1 cellular context compared by ENCODE assay signal in the genomic region with DNA sequence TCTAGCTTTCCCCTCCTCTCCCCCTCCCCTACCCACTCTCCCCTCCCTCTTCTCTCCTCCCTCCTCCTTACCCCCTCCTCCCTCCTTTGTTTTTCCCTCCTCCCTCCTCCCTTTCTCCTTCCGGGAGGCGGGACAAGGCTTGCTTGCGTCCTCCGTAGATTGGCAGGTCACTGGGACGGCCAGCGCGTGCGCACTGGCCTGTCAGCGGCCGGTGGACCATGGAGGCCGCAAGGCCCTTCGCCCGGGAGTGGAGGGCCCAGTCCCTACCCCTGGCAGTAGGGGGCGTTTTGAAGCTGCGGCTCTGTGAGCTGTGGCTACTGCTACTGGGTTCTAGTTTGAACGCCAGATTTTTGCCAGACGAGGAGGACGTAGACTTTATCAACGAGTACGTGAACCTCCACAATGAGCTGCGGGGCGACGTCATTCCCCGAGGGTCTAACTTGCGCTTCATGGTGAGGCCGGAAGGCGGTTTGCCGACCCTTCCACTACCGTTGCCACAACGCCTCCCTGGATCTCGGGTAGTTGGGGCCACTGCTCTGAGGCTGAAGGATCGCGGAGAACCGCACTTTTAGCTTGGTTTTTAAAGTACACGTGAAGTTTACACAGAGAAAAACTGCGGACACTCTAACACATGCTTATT.
A peak's percentile ranks its signal among the peaks of the same experiment; 100 is the strongest.
TF ChIP-seq lines count a peak whose summit lies in the region.

Gene GLIPR1L2, plus strand, starts transcription at position 191 of the 640 bp plus-strand sequence. Its CDS starts 28 bp downstream, at position 219.

TF ChIP-seq in HEK293, 187 proteins besides CTCF, POLR2A, EP300 and RAD21 (continued from another document and continues in another):
- TF ChIP-seq ZBTB8A (tag by site-specific recombination; IDR thresholded peaks at IDR 0.05): peak; percentile 68; the same call in 1 of the 2 replicates
- 0 out of 2 replicates have a peak, but pooled peaks have one; percentile 58 for TF ChIP-seq ZEB2 (tag by site-specific recombination; IDR thresholded peaks at IDR 0.05)
- no peak for TF ChIP-seq ZNF112 (tag by site-specific recombination; IDR thresholded peaks at IDR 0.05)
- TF ChIP-seq, protein P1, sequence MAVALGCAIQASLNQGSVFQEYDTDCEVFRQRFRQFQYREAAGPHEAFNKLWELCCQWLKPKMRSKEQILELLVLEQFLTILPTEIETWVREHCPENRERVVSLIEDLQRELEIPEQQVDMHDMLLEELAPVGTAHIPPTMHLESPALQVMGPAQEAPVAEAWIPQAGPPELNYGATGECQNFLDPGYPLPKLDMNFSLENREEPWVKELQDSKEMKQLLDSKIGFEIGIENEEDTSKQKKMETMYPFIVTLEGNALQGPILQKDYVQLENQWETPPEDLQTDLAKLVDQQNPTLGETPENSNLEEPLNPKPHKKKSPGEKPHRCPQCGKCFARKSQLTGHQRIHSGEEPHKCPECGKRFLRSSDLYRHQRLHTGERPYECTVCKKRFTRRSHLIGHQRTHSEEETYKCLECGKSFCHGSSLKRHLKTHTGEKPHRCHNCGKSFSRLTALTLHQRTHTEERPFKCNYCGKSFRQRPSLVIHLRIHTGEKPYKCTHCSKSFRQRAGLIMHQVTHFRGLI (tag by site-specific recombination; IDR thresholded peaks at IDR 0.05): no peak
- TF ChIP-seq KLF17 (tag by site-specific recombination; IDR thresholded peaks at IDR 0.05): no peak
- TF ChIP-seq INSM2 (tag by site-specific recombination; IDR thresholded peaks at IDR 0.05): no peak
- TF ChIP-seq IKZF3 (tag by site-specific recombination; IDR thresholded peaks at IDR 0.05): no peak
- no peak for TF ChIP-seq ZNF624 (tag by site-specific recombination; IDR thresholded peaks at IDR 0.05)
- TF ChIP-seq ZNF555 (tag by site-specific recombination; conservative IDR thresholded peaks at IDR 0.05): no peak
- TF ChIP-seq ZNF169 (tag by site-specific recombination; IDR thresholded peaks at IDR 0.05): no peak
- no peak for TF ChIP-seq ZNF558 (tag by site-specific recombination; IDR thresholded peaks at IDR 0.05)
- TF ChIP-seq ZNF654 (tag by site-specific recombination; IDR thresholded peaks at IDR 0.05; ENCODE audit: low read depth): peak; percentile 50
- TF ChIP-seq SCRT1 (tag by site-specific recombination; IDR thresholded peaks at IDR 0.05; ENCODE audit: borderline replicate concordance): no peak
- TF ChIP-seq ZNF423 (tag by site-specific recombination; IDR thresholded peaks at IDR 0.05): no peak
- TF ChIP-seq ZNF302 (tag by site-specific recombination; IDR thresholded peaks at IDR 0.05; ENCODE audit: low read depth): no peak
- TF ChIP-seq ZNF239 (tag by site-specific recombination; IDR thresholded peaks at IDR 0.05): no peak
- no peak for TF ChIP-seq ZNF513 (tag by site-specific recombination; IDR thresholded peaks at IDR 0.05)
- no peak for TF ChIP-seq HOXC10 (CRISPR knock-in tag; IDR thresholded peaks at IDR 0.05)
- peak; percentile 51; the same call in 1 of the 2 replicates for TF ChIP-seq ZNF10 (tag by site-specific recombination; IDR thresholded peaks at IDR 0.05)
- TF ChIP-seq TCF7L2 (IDR thresholded peaks at IDR 0.05; ENCODE audit: borderline replicate concordance, low read depth, low read length): no peak
- TF ChIP-seq ZNF518A (tag by site-specific recombination; conservative IDR thresholded peaks at IDR 0.05; ENCODE audit: low read depth): peak; percentile 70; the same call in 1 of the 2 replicates
- TF ChIP-seq ZNF629 (tag by site-specific recombination; IDR thresholded peaks at IDR 0.05): peak; percentile 85
- TF ChIP-seq ZNF747 (tag by site-specific recombination; IDR thresholded peaks at IDR 0.05): no peak
- no peak for TF ChIP-seq ZNF623 (tag by site-specific recombination; IDR thresholded peaks at IDR 0.05)
- TF ChIP-seq SCRT2 (tag by site-specific recombination; IDR thresholded peaks at IDR 0.05): no peak
- TF ChIP-seq GLI2 (tag by site-specific recombination; IDR thresholded peaks at IDR 0.05; ENCODE audit: borderline replicate concordance, low read depth): no peak
- TF ChIP-seq ZNF473 (tag by site-specific recombination; IDR thresholded peaks at IDR 0.05): no peak
- peak; percentile 79 for TF ChIP-seq ZSCAN30 (tag by site-specific recombination; IDR thresholded peaks at IDR 0.05)
- TF ChIP-seq ZNF138 (tag by site-specific recombination; IDR thresholded peaks at IDR 0.05; ENCODE audit: borderline replicate concordance): no peak
- TF ChIP-seq KLF16 (tag by site-specific recombination; IDR thresholded peaks at IDR 0.05): no peak
- TF ChIP-seq, protein P2, sequence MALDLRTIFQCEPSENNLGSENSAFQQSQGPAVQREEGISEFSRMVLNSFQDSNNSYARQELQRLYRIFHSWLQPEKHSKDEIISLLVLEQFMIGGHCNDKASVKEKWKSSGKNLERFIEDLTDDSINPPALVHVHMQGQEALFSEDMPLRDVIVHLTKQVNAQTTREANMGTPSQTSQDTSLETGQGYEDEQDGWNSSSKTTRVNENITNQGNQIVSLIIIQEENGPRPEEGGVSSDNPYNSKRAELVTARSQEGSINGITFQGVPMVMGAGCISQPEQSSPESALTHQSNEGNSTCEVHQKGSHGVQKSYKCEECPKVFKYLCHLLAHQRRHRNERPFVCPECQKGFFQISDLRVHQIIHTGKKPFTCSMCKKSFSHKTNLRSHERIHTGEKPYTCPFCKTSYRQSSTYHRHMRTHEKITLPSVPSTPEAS (tag by site-specific recombination; IDR thresholded peaks at IDR 0.05): no peak
- TF ChIP-seq ZNF274 (IDR thresholded peaks at IDR 0.05; ENCODE audit: low read length): no peak
- TF ChIP-seq ZNF274 (tag by site-specific recombination; IDR thresholded peaks at IDR 0.05; ENCODE audit: borderline replicate concordance): no peak
- no peak for TF ChIP-seq ZNF571 (tag by site-specific recombination; IDR thresholded peaks at IDR 0.05)
- no peak for TF ChIP-seq KLF7 (tag by site-specific recombination; IDR thresholded peaks at IDR 0.05; ENCODE audit: borderline replicate concordance)
- no peak for TF ChIP-seq ZNF529 (tag by site-specific recombination; IDR thresholded peaks at IDR 0.05; ENCODE audit: insufficient replicate concordance)
- TF ChIP-seq FEZF1 (tag by site-specific recombination; IDR thresholded peaks at IDR 0.05): no peak
- TF ChIP-seq ZNF843 (tag by site-specific recombination; IDR thresholded peaks at IDR 0.05): peak; percentile 36; the same call in 1 of the 2 replicates
- no peak for TF ChIP-seq ZNF677 (tag by site-specific recombination; IDR thresholded peaks at IDR 0.05)
- TF ChIP-seq, protein P3, sequence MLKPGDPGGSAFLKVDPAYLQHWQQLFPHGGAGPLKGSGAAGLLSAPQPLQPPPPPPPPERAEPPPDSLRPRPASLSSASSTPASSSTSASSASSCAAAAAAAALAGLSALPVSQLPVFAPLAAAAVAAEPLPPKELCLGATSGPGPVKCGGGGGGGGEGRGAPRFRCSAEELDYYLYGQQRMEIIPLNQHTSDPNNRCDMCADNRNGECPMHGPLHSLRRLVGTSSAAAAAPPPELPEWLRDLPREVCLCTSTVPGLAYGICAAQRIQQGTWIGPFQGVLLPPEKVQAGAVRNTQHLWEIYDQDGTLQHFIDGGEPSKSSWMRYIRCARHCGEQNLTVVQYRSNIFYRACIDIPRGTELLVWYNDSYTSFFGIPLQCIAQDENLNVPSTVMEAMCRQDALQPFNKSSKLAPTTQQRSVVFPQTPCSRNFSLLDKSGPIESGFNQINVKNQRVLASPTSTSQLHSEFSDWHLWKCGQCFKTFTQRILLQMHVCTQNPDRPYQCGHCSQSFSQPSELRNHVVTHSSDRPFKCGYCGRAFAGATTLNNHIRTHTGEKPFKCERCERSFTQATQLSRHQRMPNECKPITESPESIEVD (tag by site-specific recombination; IDR thresholded peaks at IDR 0.05): no peak
- no peak for TF ChIP-seq ZNF530 (tag by site-specific recombination; IDR thresholded peaks at IDR 0.05; ENCODE audit: low read depth)
- TF ChIP-seq, protein P4, sequence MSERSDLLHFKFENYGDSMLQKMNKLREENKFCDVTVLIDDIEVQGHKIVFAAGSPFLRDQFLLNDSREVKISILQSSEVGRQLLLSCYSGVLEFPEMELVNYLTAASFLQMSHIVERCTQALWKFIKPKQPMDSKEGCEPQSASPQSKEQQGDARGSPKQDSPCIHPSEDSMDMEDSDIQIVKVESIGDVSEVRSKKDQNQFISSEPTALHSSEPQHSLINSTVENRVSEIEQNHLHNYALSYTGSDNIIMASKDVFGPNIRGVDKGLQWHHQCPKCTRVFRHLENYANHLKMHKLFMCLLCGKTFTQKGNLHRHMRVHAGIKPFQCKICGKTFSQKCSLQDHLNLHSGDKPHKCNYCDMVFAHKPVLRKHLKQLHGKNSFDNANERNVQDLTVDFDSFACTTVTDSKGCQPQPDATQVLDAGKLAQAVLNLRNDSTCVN (tag by site-specific recombination; optimal IDR thresholded peaks at IDR 0.05): peak; percentile 21
- no peak for TF ChIP-seq KLF1 (tag by site-specific recombination; IDR thresholded peaks at IDR 0.05)
- no peak for TF ChIP-seq ZNF146 (tag by site-specific recombination; IDR thresholded peaks at IDR 0.05)
- TF ChIP-seq EGR2 (tag by site-specific recombination; IDR thresholded peaks at IDR 0.05; ENCODE audit: low read depth): 0 out of 2 replicates have a peak, but pooled peaks have one; percentile 26
